Comparison of ENCODE assay signal across 31 cellular contexts in genomic region chr11:113906515-113906914, GRCh38. TPM values are rescaled to one million over a fixed set of nuclear protein-coding genes. Genes with fewer than 3 reads are reported as not detected.
DNase-seq lines count a peak whose midpoint lies in the region; ATAC-seq, FAIRE-seq and TF ChIP-seq lines count a peak whose summit lies in the region.
"Had no signal": no experiment of that assay in that cellular context is flagged by ENCODE, and none has a peak within 500 bp of the region (broad histone marks: within the 10 kb centered on the region; RNA-seq: fewer than 3 reads in every experiment).

No MANE protein-coding gene starts in this region.

- POLR2A ChIA-PET in Panc1 (lab: Charles Lee), result no interaction called here

- TF ChIP-seq POLR2A in gastroesophageal sphincter (IDR thresholded peaks at IDR 0.05), result no peak
- TF ChIP-seq POLR2A in H54 (IDR thresholded peaks at IDR 0.05; ENCODE audit: low read depth, low read length), result no peak

- no peak for TF ChIP-seq EP300 in gastroesophageal sphincter (IDR thresholded peaks at IDR 0.05)

- intact Hi-C loops in Panc1 (cut with micrococcal nuclease; ENCODE audit: unreplicated experiment), result no loop called here

- H3K4me3 ChIP-seq in Panc1 (ENCODE audit: low read depth in 2 of 2, low read length in 2 of 2) (no peak overlapping the region), small intestine (ENCODE audit: low read depth in 1 of 2, low read length in 2 of 2) (no peak overlapping the region), gastroesophageal sphincter (no peak overlapping the region)
- H3K4me3 ChIP-seq: GM23248, prostate gland, sigmoid colon, SJCRH30 had no signal

- CTCF ChIA-PET in Panc1 (lab: Charles Lee), result no interaction called here

- no TSS peak for BruUV-seq in Panc1 (replicated peaks; lab: Mats Ljungman, UMichigan)

- H3K4me1 ChIP-seq in Panc1 (ENCODE audit: control insufficient read depth, insufficient read depth, low read length) (peaks cover 10% of the 10 kb centered on the region), small intestine (ENCODE audit: control insufficient read depth in 2 of 2, insufficient read depth in 1 of 2, low read depth in 1 of 2, low read length in 1 of 2) (no peaks in the 10 kb centered on the region), gastroesophageal sphincter (no peaks in the 10 kb centered on the region)
- H3K4me1 ChIP-seq: prostate gland, SJCRH30 had no signal

- DNase-seq in HuH-7 (ENCODE audit: low spot score) (peak; percentile 36), Panc1 (ENCODE audit: low read depth, low spot score) (no peak), left lobe of liver (ENCODE audit: low spot score) (no peak), small intestine (peak; percentile 93), H54 (ENCODE audit: insufficient read length, low spot score) (no peak), NCI-H446 (lab: John Stamatoyannopoulos, UW) (no peak)
- DNase-seq: activated CD4-positive, alpha-beta T cell treated with anti-CD3 and anti-CD28 coated beads for 36 hours; activated CD8-positive, alpha-beta T cell treated with anti-CD3 and anti-CD28 coated beads, Interleukin-2, amount 10 ng/mL, durations not matched to agents 7 days and 5 days; activated naive CD4-positive, alpha-beta T cell treated with anti-CD3 and anti-CD28 coated beads, Interleukin-2, amount 50 U/mL, for 16 hours; amniotic stem cell; brain microvascular endothelial cell; C1 segment of cervical spinal cord; effector CD8-positive, alpha-beta T cell; naive thymus-derived CD4-positive, alpha-beta T cell; NCI-H2227 treated with DMSO at 0.1 percent for 48 hours; sigmoid colon; SJCRH30; stimulated activated CD4-positive, alpha-beta T cell treated with anti-CD3 and anti-CD28 coated beads, Interleukin-4, amount 100 ng/mL, for 1 hour; T-helper 9 cell; trophoblast cell had no signal

- H3K27me3 ChIP-seq in Panc1 (ENCODE audit: control insufficient read depth, insufficient read depth, low read length) (peaks cover 32% of the 10 kb centered on the region), small intestine (ENCODE audit: control insufficient read depth in 2 of 2, insufficient read depth in 2 of 2, low read length in 2 of 2) (no peaks in the 10 kb centered on the region), gastroesophageal sphincter (peaks cover 17% of the 10 kb centered on the region)
- H3K27me3 ChIP-seq: brain microvascular endothelial cell, sigmoid colon, SJCRH30 had no signal

- FAIRE-seq in small intestine (lab: Jason Lieb, UNC) (no peak), H54 (lab: Jason Lieb, UNC) (no peak)
- FAIRE-seq: GM19239 had no signal

- no peaks in the 10 kb centered on the region for H3K9me3 ChIP-seq in Panc1 (ENCODE audit: control insufficient read depth, insufficient read depth, low read depth, low read length)
- H3K9me3 ChIP-seq in small intestine (ENCODE audit: control insufficient read depth, low read depth), result no peaks in the 10 kb centered on the region
- no peaks in the 10 kb centered on the region for H3K9me3 ChIP-seq in gastroesophageal sphincter
- H3K9me3 ChIP-seq: Caco-2, prostate gland, sigmoid colon, SJCRH30 had no signal

- in situ Hi-C loops in Panc1 (cut with HindIII; ENCODE audit: low pct_unique_long_range_greater_than_20kb, low sequenced_read_pairs), result no loop called here

- H3K27ac ChIP-seq in Panc1 (ENCODE audit: low read length), result no peak overlapping the region
- H3K27ac ChIP-seq in small intestine (ENCODE audit: low read depth in 1 of 2, low read length in 1 of 2), result peak overlapping the region in 1 of 2 donors; percentile 64
- no peak overlapping the region for H3K27ac ChIP-seq in gastroesophageal sphincter
- H3K27ac ChIP-seq: brain microvascular endothelial cell, epithelial cell of prostate, GM23248, HL-60, KMS-11, sigmoid colon, SJCRH30 had no signal

- WGBS in small intestine, 3 donors, result 6 to 49% (median 25%) methylated on average over 2 of the region's 2 CpGs
- 64 to 67% methylated on average over 2 of the region's 2 CpGs for WGBS in gastroesophageal sphincter (ENCODE audit: low coverage in 1 of 2), 2 donors

- ATAC-seq in Panc1 (peak; percentile 62; the same call in 1 of the 2 replicates), left lobe of liver (peak; percentile 98), gastroesophageal sphincter (no peak)
- ATAC-seq: activated CD4-positive, alpha-beta T cell treated with anti-CD3 and anti-CD28 coated beads for 36 hours; activated CD8-positive, alpha-beta T cell treated with anti-CD3 and anti-CD28 coated beads, Interleukin-2, amount 10 ng/mL, durations not matched to agents 7 days and 5 days; naive thymus-derived CD4-positive, alpha-beta T cell had no signal

- TF ChIP-seq CTCF in Panc1 (IDR thresholded peaks at IDR 0.05) (no peak), gastroesophageal sphincter (IDR thresholded peaks at IDR 0.05) (no peak)

- no peaks in the 10 kb centered on the region for H3K36me3 ChIP-seq in Panc1 (ENCODE audit: control insufficient read depth, insufficient read depth, low read length)
- H3K36me3 ChIP-seq in small intestine (ENCODE audit: control insufficient read depth in 2 of 2, insufficient read depth in 2 of 2, low read length in 2 of 2), result no peaks in the 10 kb centered on the region
- H3K36me3 ChIP-seq in gastroesophageal sphincter, result no peaks in the 10 kb centered on the region
- H3K36me3 ChIP-seq: brain microvascular endothelial cell, prostate gland, sigmoid colon, SJCRH30 had no signal

RNA-seq across cellular contexts. Expression of gene HTR3B, which starts 1.9 kb away (rescaled TPM):
- total RNA-seq in Panc1 (2021; ENCODE audit: unreplicated experiment), result not detected
- polyA plus RNA-seq in Panc1 (2012; ENCODE audit: insufficient read length), result not detected
- total RNA-seq in left lobe of liver, result not detected
- polyA plus RNA-seq in small intestine, result under 1 TPM in 1 of 3 donors, not detected in 2; 0.39 TPM
- total RNA-seq in gastroesophageal sphincter, result not detected
- total RNA-seq: activated CD4-positive, alpha-beta T cell treated with anti-CD3 and anti-CD28 coated beads for 36 hours; activated CD8-positive, alpha-beta T cell treated with anti-CD3 and anti-CD28 coated beads, Interleukin-2, amount 10 ng/mL, durations not matched to agents 7 days and 5 days; Caco-2; glomerular endothelial cell; GM23248; lower leg skin; naive thymus-derived CD4-positive, alpha-beta T cell; prostate gland; RPMI7951; sigmoid colon; SJCRH30 had no signal
- polyA plus RNA-seq: GM23248; naive thymus-derived CD4-positive, alpha-beta T cell had no signal

RNA-seq across cellular contexts. Expression of gene USP28, which starts 31.1 kb away (rescaled TPM):
- total RNA-seq in Panc1 (2021; ENCODE audit: unreplicated experiment) (52.3 TPM), left lobe of liver (11.6 TPM), gastroesophageal sphincter (10 to 100 TPM; 12.5 to 64.8 (median 38.7) TPM)
- polyA plus RNA-seq in Panc1 (2012; ENCODE audit: insufficient read length), result 23.2 TPM
- polyA plus RNA-seq in small intestine, result 1 to 10 TPM; 5.1 to 8.9 (median 7.6) TPM

Comparison
In these comparisons a context has a peak if more than half of its experiments do, and no peak if none do; other contexts are left out.
1. DNase-seq: peak in HuH-7 (single experiment) and small intestine (single experiment); none in Panc1 (single experiment), left lobe of liver (single experiment), H54 (single experiment) and NCI-H446 (0 of 2).